ENCODE assay signal across 1 cellular context in genomic region chr4:16227462-16227868, GRCh38.
TF ChIP-seq lines count a peak whose summit lies in the region.

No MANE protein-coding gene starts in this region.

TF ChIP-seq in K562, 482 proteins besides CTCF, POLR2A, EP300 and RAD21 (continued from another document):
- peak; percentile 46 for TF ChIP-seq TFAP4 (CRISPR knock-in tag; IDR thresholded peaks at IDR 0.05; ENCODE audit: borderline replicate concordance)
- TF ChIP-seq KHSRP (IDR thresholded peaks at IDR 0.05), result no peak
- TF ChIP-seq GABPA (tag; conservative IDR thresholded peaks at IDR 0.05; ENCODE audit: low read depth), result no peak
- no peak for TF ChIP-seq KLF16 (IDR thresholded peaks at IDR 0.05)
- peak; percentile 87; the same call in 1 of the 2 replicates for TF ChIP-seq KAT7 (CRISPR knock-in tag; IDR thresholded peaks at IDR 0.05; ENCODE audit: borderline replicate concordance)
- TF ChIP-seq YY1 (IDR thresholded peaks at IDR 0.05; ENCODE audit: borderline replicate concordance in 1 of 3, control insufficient read depth in 1 of 3, extremely low read depth in 1 of 3, insufficient read depth in 3 of 3, insufficient read length in 1 of 3, insufficient replicate concordance in 2 of 3, low read depth in 1 of 3, low read length in 2 of 3), result peak in 1 of 3 experiments; percentile 40
- TF ChIP-seq RHOXF2B (CRISPR knock-in tag; conservative IDR thresholded peaks at IDR 0.05), result no peak
- no peak for TF ChIP-seq MAZ (CRISPR knock-in tag; conservative IDR thresholded peaks at IDR 0.05 in 1 of 2, IDR thresholded peaks at IDR 0.05 in 1 of 2)
- TF ChIP-seq MED1 (CRISPR knock-in tag; IDR thresholded peaks at IDR 0.05; ENCODE audit: borderline replicate concordance), result no peak
- TF ChIP-seq GABPB1 (CRISPR knock-in tag; IDR thresholded peaks at IDR 0.05), result peak; percentile 54
- TF ChIP-seq, protein P1, sequence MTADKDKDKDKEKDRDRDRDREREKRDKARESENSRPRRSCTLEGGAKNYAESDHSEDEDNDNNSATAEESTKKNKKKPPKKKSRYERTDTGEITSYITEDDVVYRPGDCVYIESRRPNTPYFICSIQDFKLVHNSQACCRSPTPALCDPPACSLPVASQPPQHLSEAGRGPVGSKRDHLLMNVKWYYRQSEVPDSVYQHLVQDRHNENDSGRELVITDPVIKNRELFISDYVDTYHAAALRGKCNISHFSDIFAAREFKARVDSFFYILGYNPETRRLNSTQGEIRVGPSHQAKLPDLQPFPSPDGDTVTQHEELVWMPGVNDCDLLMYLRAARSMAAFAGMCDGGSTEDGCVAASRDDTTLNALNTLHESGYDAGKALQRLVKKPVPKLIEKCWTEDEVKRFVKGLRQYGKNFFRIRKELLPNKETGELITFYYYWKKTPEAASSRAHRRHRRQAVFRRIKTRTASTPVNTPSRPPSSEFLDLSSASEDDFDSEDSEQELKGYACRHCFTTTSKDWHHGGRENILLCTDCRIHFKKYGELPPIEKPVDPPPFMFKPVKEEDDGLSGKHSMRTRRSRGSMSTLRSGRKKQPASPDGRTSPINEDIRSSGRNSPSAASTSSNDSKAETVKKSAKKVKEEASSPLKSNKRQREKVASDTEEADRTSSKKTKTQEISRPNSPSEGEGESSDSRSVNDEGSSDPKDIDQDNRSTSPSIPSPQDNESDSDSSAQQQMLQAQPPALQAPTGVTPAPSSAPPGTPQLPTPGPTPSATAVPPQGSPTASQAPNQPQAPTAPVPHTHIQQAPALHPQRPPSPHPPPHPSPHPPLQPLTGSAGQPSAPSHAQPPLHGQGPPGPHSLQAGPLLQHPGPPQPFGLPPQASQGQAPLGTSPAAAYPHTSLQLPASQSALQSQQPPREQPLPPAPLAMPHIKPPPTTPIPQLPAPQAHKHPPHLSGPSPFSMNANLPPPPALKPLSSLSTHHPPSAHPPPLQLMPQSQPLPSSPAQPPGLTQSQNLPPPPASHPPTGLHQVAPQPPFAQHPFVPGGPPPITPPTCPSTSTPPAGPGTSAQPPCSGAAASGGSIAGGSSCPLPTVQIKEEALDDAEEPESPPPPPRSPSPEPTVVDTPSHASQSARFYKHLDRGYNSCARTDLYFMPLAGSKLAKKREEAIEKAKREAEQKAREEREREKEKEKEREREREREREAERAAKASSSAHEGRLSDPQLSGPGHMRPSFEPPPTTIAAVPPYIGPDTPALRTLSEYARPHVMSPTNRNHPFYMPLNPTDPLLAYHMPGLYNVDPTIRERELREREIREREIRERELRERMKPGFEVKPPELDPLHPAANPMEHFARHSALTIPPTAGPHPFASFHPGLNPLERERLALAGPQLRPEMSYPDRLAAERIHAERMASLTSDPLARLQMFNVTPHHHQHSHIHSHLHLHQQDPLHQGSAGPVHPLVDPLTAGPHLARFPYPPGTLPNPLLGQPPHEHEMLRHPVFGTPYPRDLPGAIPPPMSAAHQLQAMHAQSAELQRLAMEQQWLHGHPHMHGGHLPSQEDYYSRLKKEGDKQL (CRISPR knock-in tag; IDR thresholded peaks at IDR 0.05; ENCODE audit: borderline replicate concordance), result no peak
- TF ChIP-seq CREB1 (IDR thresholded peaks at IDR 0.05), result no peak
- TF ChIP-seq CREB1 (CRISPR knock-in tag; IDR thresholded peaks at IDR 0.05), result 0 out of 2 replicates have a peak, but pooled peaks have one; percentile 24
